ENCODE assay signal across 20 cellular contexts in the genomic region with DNA sequence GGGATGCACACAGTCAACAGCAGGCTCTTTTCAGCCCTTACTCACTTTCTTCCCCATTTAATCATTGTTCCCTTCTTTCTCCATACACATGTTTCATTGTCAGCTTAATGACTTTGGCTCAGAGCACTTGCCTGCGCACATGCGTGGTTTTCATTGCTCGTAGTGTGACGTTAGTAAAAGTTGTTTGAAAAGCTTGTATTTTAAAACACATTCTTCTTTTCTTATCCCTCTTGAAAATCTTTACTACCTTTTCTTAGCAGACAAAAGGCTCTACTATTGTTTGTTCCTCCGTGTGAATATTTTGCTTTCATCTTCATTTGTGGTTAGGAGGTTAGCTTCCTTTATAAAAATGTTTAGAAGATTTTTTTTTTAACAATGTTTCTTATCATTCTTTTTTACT.
"Had no signal": no experiment of that assay in that cellular context is flagged by ENCODE, and none has a peak within 500 bp of the region (broad histone marks: within the 10 kb centered on the region; RNA-seq: fewer than 3 reads in every experiment).

No MANE protein-coding gene starts in this region.

- H3K27ac Mint-ChIP-seq: activated CD4-positive, alpha-beta T cell treated with anti-CD3 and anti-CD28 coated beads for 36 hours; activated CD8-positive, alpha-beta T cell treated with anti-CD3 and anti-CD28 coated beads, Interleukin-2, amount 10 ng/mL, durations not matched to agents 7 days and 5 days; dendritic cell treated with granulocyte-macrophage colony-stimulating factor and Interleukin-4, amounts not matched to agents 40 ng/mL and 50 ng/mL, for 4 days; effector memory CD8-positive, alpha-beta T cell; naive B cell; stimulated activated naive B cell treated with anti-CD40 and anti-IgM and Interleukin-4, amounts not matched to agents 10 μg/mL and 1 μg/mL and 100 μg/mL, for 72 hours; type B pancreatic cell had no signal

- H3K27ac ChIP-seq: lower lobe of right lung, psoas muscle, sigmoid colon, suprapubic skin, WERI-Rb-1 had no signal

- H3K4me1 ChIP-seq: lower lobe of right lung, psoas muscle, sigmoid colon, suprapubic skin had no signal

- H3K9me3 Mint-ChIP-seq: brain; dendritic cell treated with granulocyte-macrophage colony-stimulating factor and Interleukin-4, amounts not matched to agents 40 ng/mL and 50 ng/mL, for 4 days; effector memory CD8-positive, alpha-beta T cell; naive B cell; stimulated activated naive B cell treated with anti-CD40 and anti-IgM and Interleukin-4, amounts not matched to agents 10 μg/mL and 1 μg/mL and 100 μg/mL, for 72 hours; type B pancreatic cell had no signal

- H3K4me1 Mint-ChIP-seq: naive B cell; stimulated activated naive B cell treated with anti-CD40 and anti-IgM and Interleukin-4, amounts not matched to agents 10 μg/mL and 1 μg/mL and 100 μg/mL, for 72 hours had no signal

- DNase-seq: activated CD4-positive, alpha-beta T cell treated with anti-CD3 and anti-CD28 coated beads for 36 hours; activated CD8-positive, alpha-beta memory T cell treated with anti-CD3 and anti-CD28 coated beads, Interleukin-2, amount 50 U/mL, for 48 hours; activated CD8-positive, alpha-beta T cell treated with anti-CD3 and anti-CD28 coated beads, Interleukin-2, amount 10 ng/mL, durations not matched to agents 7 days and 5 days; activated naive CD4-positive, alpha-beta T cell; amniotic stem cell; cerebellar nuclear complex; effector memory CD8-positive, alpha-beta T cell; erythroblast; lower lobe of right lung; naive B cell; psoas muscle; sigmoid colon; stimulated activated CD4-positive, alpha-beta T cell treated with anti-CD3 and anti-CD28 coated beads, Interleukin-2, amount 100 ng/mL, for 24 hours; stimulated activated naive B cell treated with anti-CD40 and anti-IgM and Interleukin-4, amounts not matched to agents 10 μg/mL and 1 μg/mL and 100 μg/mL, for 72 hours; SW 1271; WERI-Rb-1 had no signal

- H3K9me3 ChIP-seq: lower lobe of right lung, psoas muscle, sigmoid colon, suprapubic skin had no signal

- H3K36me3 ChIP-seq: lower lobe of right lung, sigmoid colon, suprapubic skin, WERI-Rb-1 had no signal

- H3K27me3 ChIP-seq: sigmoid colon had no signal

- H3K36me3 Mint-ChIP-seq: brain; naive B cell; stimulated activated naive B cell treated with anti-CD40 and anti-IgM and Interleukin-4, amounts not matched to agents 10 μg/mL and 1 μg/mL and 100 μg/mL, for 72 hours; type B pancreatic cell had no signal

- H3K4me3 ChIP-seq: lower lobe of right lung, psoas muscle, sigmoid colon, suprapubic skin had no signal

- ATAC-seq: activated CD4-positive, alpha-beta T cell treated with anti-CD3 and anti-CD28 coated beads for 36 hours; activated CD8-positive, alpha-beta T cell treated with anti-CD3 and anti-CD28 coated beads, Interleukin-2, amount 10 ng/mL, durations not matched to agents 7 days and 5 days; effector memory CD8-positive, alpha-beta T cell; lower lobe of right lung; psoas muscle; stimulated activated naive B cell treated with anti-CD40 and anti-IgM and Interleukin-4, amounts not matched to agents 10 μg/mL and 1 μg/mL and 100 μg/mL, for 72 hours had no signal

- H3K4me3 Mint-ChIP-seq: activated CD4-positive, alpha-beta T cell treated with anti-CD3 and anti-CD28 coated beads for 36 hours; activated CD8-positive, alpha-beta T cell treated with anti-CD3 and anti-CD28 coated beads, Interleukin-2, amount 10 ng/mL, durations not matched to agents 7 days and 5 days; brain; dendritic cell treated with granulocyte-macrophage colony-stimulating factor and Interleukin-4, amounts not matched to agents 40 ng/mL and 50 ng/mL, for 4 days; effector memory CD8-positive, alpha-beta T cell; stimulated activated naive B cell treated with anti-CD40 and anti-IgM and Interleukin-4, amounts not matched to agents 10 μg/mL and 1 μg/mL and 100 μg/mL, for 72 hours; type B pancreatic cell had no signal
